1 cellular context compared by ENCODE assay signal in genomic region chr19:45978156-45978555, GRCh38.
TF ChIP-seq lines count a peak whose summit lies in the region.

No MANE protein-coding gene starts in this region.

TF ChIP-seq in K562, 482 proteins besides CTCF, POLR2A, EP300 and RAD21 (continued from another document):
- no peak for TF ChIP-seq OTX1 (CRISPR knock-in tag; IDR thresholded peaks at IDR 0.05)
- TF ChIP-seq ZNF184 (CRISPR knock-in tag; IDR thresholded peaks at IDR 0.05): no peak
- no peak for TF ChIP-seq HIVEP1 (CRISPR knock-in tag; IDR thresholded peaks at IDR 0.05)
- TF ChIP-seq, protein P1, sequence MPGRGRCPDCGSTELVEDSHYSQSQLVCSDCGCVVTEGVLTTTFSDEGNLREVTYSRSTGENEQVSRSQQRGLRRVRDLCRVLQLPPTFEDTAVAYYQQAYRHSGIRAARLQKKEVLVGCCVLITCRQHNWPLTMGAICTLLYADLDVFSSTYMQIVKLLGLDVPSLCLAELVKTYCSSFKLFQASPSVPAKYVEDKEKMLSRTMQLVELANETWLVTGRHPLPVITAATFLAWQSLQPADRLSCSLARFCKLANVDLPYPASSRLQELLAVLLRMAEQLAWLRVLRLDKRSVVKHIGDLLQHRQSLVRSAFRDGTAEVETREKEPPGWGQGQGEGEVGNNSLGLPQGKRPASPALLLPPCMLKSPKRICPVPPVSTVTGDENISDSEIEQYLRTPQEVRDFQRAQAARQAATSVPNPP (IDR thresholded peaks at IDR 0.05; ENCODE audit: borderline replicate concordance, insufficient read depth, insufficient read length): no peak
- no peak for TF ChIP-seq ZNF639 (CRISPR knock-in tag; conservative IDR thresholded peaks at IDR 0.05 in 1 of 2, IDR thresholded peaks at IDR 0.05 in 1 of 2)
- no peak for TF ChIP-seq GABPB2 (CRISPR knock-in tag; conservative IDR thresholded peaks at IDR 0.05)
- no peak for TF ChIP-seq E4F1 (CRISPR knock-in tag; IDR thresholded peaks at IDR 0.05; ENCODE audit: borderline replicate concordance)
- no peak; the same call in 1 of the 2 replicates for TF ChIP-seq BCOR (IDR thresholded peaks at IDR 0.05)
- peak; percentile 49; the same call in 1 of the 2 replicates for TF ChIP-seq CEBPG (CRISPR knock-in tag; IDR thresholded peaks at IDR 0.05)
- TF ChIP-seq CEBPG (tag; conservative IDR thresholded peaks at IDR 0.05 in 1 of 2, IDR thresholded peaks at IDR 0.05 in 1 of 2): peak; percentile 56 to 84; a peak in 3 of 4 replicates
- 0 out of 2 replicates have a peak, but pooled peaks have one; percentile 5 for TF ChIP-seq ADNP (tag; IDR thresholded peaks at IDR 0.05)
- TF ChIP-seq, protein P2, sequence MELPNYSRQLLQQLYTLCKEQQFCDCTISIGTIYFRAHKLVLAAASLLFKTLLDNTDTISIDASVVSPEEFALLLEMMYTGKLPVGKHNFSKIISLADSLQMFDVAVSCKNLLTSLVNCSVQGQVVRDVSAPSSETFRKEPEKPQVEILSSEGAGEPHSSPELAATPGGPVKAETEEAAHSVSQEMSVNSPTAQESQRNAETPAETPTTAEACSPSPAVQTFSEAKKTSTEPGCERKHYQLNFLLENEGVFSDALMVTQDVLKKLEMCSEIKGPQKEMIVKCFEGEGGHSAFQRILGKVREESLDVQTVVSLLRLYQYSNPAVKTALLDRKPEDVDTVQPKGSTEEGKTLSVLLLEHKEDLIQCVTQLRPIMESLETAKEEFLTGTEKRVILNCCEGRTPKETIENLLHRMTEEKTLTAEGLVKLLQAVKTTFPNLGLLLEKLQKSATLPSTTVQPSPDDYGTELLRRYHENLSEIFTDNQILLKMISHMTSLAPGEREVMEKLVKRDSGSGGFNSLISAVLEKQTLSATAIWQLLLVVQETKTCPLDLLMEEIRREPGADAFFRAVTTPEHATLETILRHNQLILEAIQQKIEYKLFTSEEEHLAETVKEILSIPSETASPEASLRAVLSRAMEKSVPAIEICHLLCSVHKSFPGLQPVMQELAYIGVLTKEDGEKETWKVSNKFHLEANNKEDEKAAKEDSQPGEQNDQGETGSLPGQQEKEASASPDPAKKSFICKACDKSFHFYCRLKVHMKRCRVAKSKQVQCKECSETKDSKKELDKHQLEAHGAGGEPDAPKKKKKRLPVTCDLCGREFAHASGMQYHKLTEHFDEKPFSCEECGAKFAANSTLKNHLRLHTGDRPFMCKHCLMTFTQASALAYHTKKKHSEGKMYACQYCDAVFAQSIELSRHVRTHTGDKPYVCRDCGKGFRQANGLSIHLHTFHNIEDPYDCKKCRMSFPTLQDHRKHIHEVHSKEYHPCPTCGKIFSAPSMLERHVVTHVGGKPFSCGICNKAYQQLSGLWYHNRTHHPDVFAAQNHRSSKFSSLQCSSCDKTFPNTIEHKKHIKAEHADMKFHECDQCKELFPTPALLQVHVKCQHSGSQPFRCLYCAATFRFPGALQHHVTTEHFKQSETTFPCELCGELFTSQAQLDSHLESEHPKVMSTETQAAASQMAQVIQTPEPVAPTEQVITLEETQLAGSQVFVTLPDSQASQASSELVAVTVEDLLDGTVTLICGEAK (IDR thresholded peaks at IDR 0.05): peak; percentile 74
- TF ChIP-seq, protein P2 (CRISPR knock-in tag; IDR thresholded peaks at IDR 0.05): peak; percentile 50; the same call in 1 of the 2 replicates
- no peak for TF ChIP-seq RBFOX2 (IDR thresholded peaks at IDR 0.05; ENCODE audit: low read depth, low read length)
- TF ChIP-seq SIX5 (IDR thresholded peaks at IDR 0.05; ENCODE audit: borderline replicate concordance in 1 of 2, insufficient read depth in 1 of 2, low read depth in 1 of 2, low read length in 2 of 2): no peak
- no peak for TF ChIP-seq POLR3G (IDR thresholded peaks at IDR 0.05; ENCODE audit: extremely low read depth, insufficient read length, insufficient replicate concordance)
- no peak for TF ChIP-seq MIER1 (IDR thresholded peaks at IDR 0.05; ENCODE audit: low read depth)
- TF ChIP-seq, protein P3, sequence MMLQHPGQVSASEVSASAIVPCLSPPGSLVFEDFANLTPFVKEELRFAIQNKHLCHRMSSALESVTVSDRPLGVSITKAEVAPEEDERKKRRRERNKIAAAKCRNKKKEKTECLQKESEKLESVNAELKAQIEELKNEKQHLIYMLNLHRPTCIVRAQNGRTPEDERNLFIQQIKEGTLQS (IDR thresholded peaks at IDR 0.05): peak; percentile 63
- TF ChIP-seq, protein P3 (CRISPR knock-in tag; conservative IDR thresholded peaks at IDR 0.05): no peak
- TF ChIP-seq, protein P4, sequence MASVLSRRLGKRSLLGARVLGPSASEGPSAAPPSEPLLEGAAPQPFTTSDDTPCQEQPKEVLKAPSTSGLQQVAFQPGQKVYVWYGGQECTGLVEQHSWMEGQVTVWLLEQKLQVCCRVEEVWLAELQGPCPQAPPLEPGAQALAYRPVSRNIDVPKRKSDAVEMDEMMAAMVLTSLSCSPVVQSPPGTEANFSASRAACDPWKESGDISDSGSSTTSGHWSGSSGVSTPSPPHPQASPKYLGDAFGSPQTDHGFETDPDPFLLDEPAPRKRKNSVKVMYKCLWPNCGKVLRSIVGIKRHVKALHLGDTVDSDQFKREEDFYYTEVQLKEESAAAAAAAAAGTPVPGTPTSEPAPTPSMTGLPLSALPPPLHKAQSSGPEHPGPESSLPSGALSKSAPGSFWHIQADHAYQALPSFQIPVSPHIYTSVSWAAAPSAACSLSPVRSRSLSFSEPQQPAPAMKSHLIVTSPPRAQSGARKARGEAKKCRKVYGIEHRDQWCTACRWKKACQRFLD (CRISPR knock-in tag; IDR thresholded peaks at IDR 0.05): no peak
- no peak for TF ChIP-seq CHD2 (IDR thresholded peaks at IDR 0.05; ENCODE audit: low read depth, low read length)
- TF ChIP-seq ZNF589 (CRISPR knock-in tag; IDR thresholded peaks at IDR 0.05; ENCODE audit: low read depth): no peak
- no peak for TF ChIP-seq SREBF1 (IDR thresholded peaks at IDR 0.05; ENCODE audit: borderline replicate concordance, low read depth, low read length)
- no peak for TF ChIP-seq ETV6 (IDR thresholded peaks at IDR 0.05; ENCODE audit: borderline replicate concordance in 1 of 2, low read depth in 2 of 2, low read length in 1 of 2)
- no peak for TF ChIP-seq ETV6 (CRISPR knock-in tag; IDR thresholded peaks at IDR 0.05; ENCODE audit: borderline replicate concordance)
- no peak for TF ChIP-seq RB1 (IDR thresholded peaks at IDR 0.05; ENCODE audit: low read depth)
- TF ChIP-seq EGR1 (conservative IDR thresholded peaks at IDR 0.05): no peak
- no peak for TF ChIP-seq THRAP3 (IDR thresholded peaks at IDR 0.05; ENCODE audit: borderline replicate concordance)
- TF ChIP-seq BRCA1 (IDR thresholded peaks at IDR 0.05): no peak
- TF ChIP-seq BRCA1 (CRISPR knock-in tag; IDR thresholded peaks at IDR 0.05): no peak
- no peak for TF ChIP-seq SMAD3 (CRISPR knock-in tag; conservative IDR thresholded peaks at IDR 0.05)
TF ChIP-seq in K562: peak in this region for 4.
